ENCODE assay signal across 14 cellular contexts in genomic region chrX:41863343-41864203, GRCh38. TPM values are rescaled to one million over a fixed set of nuclear protein-coding genes. Genes with fewer than 3 reads are reported as not detected.
DNase-seq lines count a peak whose midpoint lies in the region; ATAC-seq and TF ChIP-seq lines count a peak whose summit lies in the region.
"Had no signal": no experiment of that assay in that cellular context is flagged by ENCODE, and none has a peak within 500 bp of the region (broad histone marks: within the 10 kb centered on the region; RNA-seq: fewer than 3 reads in every experiment).

No MANE protein-coding gene starts in this region.

- no peaks in the 10 kb centered on the region for H3K9me2 ChIP-seq in HCT116 (ENCODE audit: insufficient read depth)

- no peaks in the 10 kb centered on the region for H3K4me1 ChIP-seq in HCT116 (ENCODE audit: control insufficient read depth in 1 of 2, insufficient read depth in 2 of 2, low read length in 2 of 2)
- H3K4me1 ChIP-seq in suprapubic skin: peaks cover 4% of the 10 kb centered on the region
- H3K4me1 ChIP-seq: gastroesophageal sphincter, vagina had no signal

- no peaks in the 10 kb centered on the region for H3K9me3 ChIP-seq in HCT116 (ENCODE audit: control insufficient read depth in 1 of 2, insufficient read depth in 1 of 2, low read depth in 1 of 2, low read length in 2 of 2)
- H3K9me3 ChIP-seq in suprapubic skin: no peaks in the 10 kb centered on the region
- H3K9me3 ChIP-seq: gastroesophageal sphincter, vagina had no signal

- TF ChIP-seq RAD21 in HCT116 (IDR thresholded peaks at IDR 0.05; ENCODE audit: low read depth): no peak

- TF ChIP-seq EP300 in suprapubic skin (IDR thresholded peaks at IDR 0.05): no peak

- no TSS peak for BruUV-seq in HCT116 (replicated peaks; lab: Mats Ljungman, UMichigan)

- H3K27me3 ChIP-seq in HCT116 (ENCODE audit: insufficient read depth, low read length) (no peaks in the 10 kb centered on the region), kidney epithelial cell (ENCODE audit: control insufficient read depth, insufficient read depth, low read length) (no peaks in the 10 kb centered on the region), suprapubic skin (no peaks in the 10 kb centered on the region)
- H3K27me3 ChIP-seq: gastroesophageal sphincter, vagina had no signal

- intact Hi-C loops in HCT116 (cut with micrococcal nuclease): no loop called here
- intact Hi-C loops in activated CD8-positive, alpha-beta T cell treated with anti-CD3 and anti-CD28 coated beads for 36 hours (cut with micrococcal nuclease): no loop called here
- intact Hi-C loops in lower leg skin (cut with DNase I; ENCODE audit: low total_unique reads): no loop called here

- DNase-seq in T-helper 1 cell: no peak
- no peak for DNase-seq in HCT116 (ENCODE audit: low read depth, low spot score)
- no peak for DNase-seq in activated CD8-positive, alpha-beta T cell treated with anti-CD3 and anti-CD28 coated beads for 36 hours
- DNase-seq in kidney epithelial cell (ENCODE audit: low read depth): no peak
- no peak for DNase-seq in suprapubic skin (ENCODE audit: low spot score in 2 of 2)
- no peak for DNase-seq in lower leg skin (ENCODE audit: low spot score in 2 of 2)
- no peak for DNase-seq in SK-N-DZ (ENCODE audit: low spot score)
- DNase-seq: KBM-7; PC-9; stimulated activated CD4-positive, alpha-beta T cell treated with anti-CD3 and anti-CD28 coated beads, Interleukin-2, amount 100 ng/mL, for 48 hours had no signal

- TF ChIP-seq POLR2A in HCT116 (IDR thresholded peaks at IDR 0.05; ENCODE audit: borderline replicate concordance, extremely low read depth, insufficient read depth, insufficient read length): no peak
- TF ChIP-seq POLR2A in suprapubic skin (IDR thresholded peaks at IDR 0.05): no peak
- no peak for TF ChIP-seq POLR2A in lower leg skin (IDR thresholded peaks at IDR 0.05)

- RAD21 ChIA-PET in HCT116 (lab: Charles Lee; ENCODE audit: low non-redundant PET in 1 of 2, low total read pairs in 2 of 2, uncharacterized antibody in 2 of 2, unreplicated experiment in 2 of 2): no interaction called here

- H2AFZ ChIP-seq in HCT116 (ENCODE audit: low read depth, low read length, poor library complexity, severe bottlenecking): no peak overlapping the region
- H2AFZ ChIP-seq: PC-9 had no signal

- peaks cover 4% of the 10 kb centered on the region; the same call in 1 of the 2 replicates for H3K79me2 ChIP-seq in HCT116 (ENCODE audit: insufficient read depth, low read length)

- H3K36me3 ChIP-seq in HCT116 (ENCODE audit: control insufficient read depth in 1 of 2, insufficient read depth in 2 of 2, low read length in 2 of 2): no peaks in the 10 kb centered on the region
- no peaks in the 10 kb centered on the region for H3K36me3 ChIP-seq in kidney epithelial cell (ENCODE audit: control insufficient read depth, insufficient read depth, low read length)
- H3K36me3 ChIP-seq in suprapubic skin: no peaks in the 10 kb centered on the region
- H3K36me3 ChIP-seq: gastroesophageal sphincter, vagina had no signal

- 74% methylated on average over 2 of the region's 2 CpGs for WGBS in suprapubic skin
- WGBS in lower leg skin, 2 donors: 76 to 94% methylated on average over 2 of the region's 2 CpGs

- H4K20me1 ChIP-seq in HCT116 (ENCODE audit: insufficient read depth): no peaks in the 10 kb centered on the region

- no peak overlapping the region for H3K4me2 ChIP-seq in HCT116 (ENCODE audit: low read length)
- H3K4me2 ChIP-seq: PC-9 had no signal

- peaks cover 3% of the 10 kb centered on the region for H3K36me3 Mint-ChIP-seq in T-helper 1 cell treated with Interleukin-12 subunit alpha and Interleukin-12 subunit beta and Interleukin-4 antibody, amounts not matched to agents 30 μg/mL and 1 μg/mL, for 36 hours (ENCODE audit: low read depth)
- H3K36me3 Mint-ChIP-seq in activated CD8-positive, alpha-beta T cell treated with anti-CD3 and anti-CD28 coated beads for 36 hours (ENCODE audit: low read depth): peaks cover 8% of the 10 kb centered on the region
- H3K36me3 Mint-ChIP-seq: stimulated activated memory B cell treated with anti-CD40 and anti-IgM and Interleukin-4, amounts not matched to agents 10 μg/mL and 1 μg/mL and 100 μg/mL, for 72 hours had no signal

- no peak overlapping the region for H3K4me3 Mint-ChIP-seq in T-helper 1 cell treated with Interleukin-12 subunit alpha and Interleukin-12 subunit beta and Interleukin-4 antibody, amounts not matched to agents 30 μg/mL and 1 μg/mL, for 36 hours
- H3K4me3 Mint-ChIP-seq in activated CD8-positive, alpha-beta T cell treated with anti-CD3 and anti-CD28 coated beads for 36 hours: no peak overlapping the region
- H3K4me3 Mint-ChIP-seq: stimulated activated memory B cell treated with anti-CD40 and anti-IgM and Interleukin-4, amounts not matched to agents 10 μg/mL and 1 μg/mL and 100 μg/mL, for 72 hours had no signal

- no peaks in the 10 kb centered on the region for H3K27me3 Mint-ChIP-seq in T-helper 1 cell treated with Interleukin-12 subunit alpha and Interleukin-12 subunit beta and Interleukin-4 antibody, amounts not matched to agents 30 μg/mL and 1 μg/mL, for 36 hours (ENCODE audit: low read depth)
- H3K27me3 Mint-ChIP-seq in activated CD8-positive, alpha-beta T cell treated with anti-CD3 and anti-CD28 coated beads for 36 hours: no peaks in the 10 kb centered on the region
- H3K27me3 Mint-ChIP-seq: stimulated activated memory B cell treated with anti-CD40 and anti-IgM and Interleukin-4, amounts not matched to agents 10 μg/mL and 1 μg/mL and 100 μg/mL, for 72 hours had no signal

- CTCF ChIA-PET in HCT116 (lab: Charles Lee): interaction anchor here (0.6 kb wide), 1 partner anchor 94 kb away, joined by 3 read pairs; no protein-coding TSS in a partner anchor
- CTCF ChIA-PET in activated CD8-positive, alpha-beta T cell treated with anti-CD3 and anti-CD28 coated beads for 36 hours (lab: Charles Lee): interaction anchor here (1.4 kb wide), 1 partner anchor 55 kb away, joined by 4 read pairs; no protein-coding TSS in a partner anchor

- H3K4me3 ChIP-seq in HCT116 (replicated peaks in 1 of 2; ENCODE audit: low read depth in 1 of 2, low read length in 2 of 2): no peak overlapping the region
- H3K4me3 ChIP-seq in kidney epithelial cell (ENCODE audit: low read depth, low read length): no peak overlapping the region
- H3K4me3 ChIP-seq in suprapubic skin: no peak overlapping the region
- H3K4me3 ChIP-seq in lower leg skin (ENCODE audit: low read depth, poor library complexity, severe bottlenecking): no peak overlapping the region
- H3K4me3 ChIP-seq: gastroesophageal sphincter, PC-9, vagina had no signal

- H3K9ac ChIP-seq in HCT116 (ENCODE audit: low read length): no peak overlapping the region

- H3K9me3 Mint-ChIP-seq in T-helper 1 cell treated with Interleukin-12 subunit alpha and Interleukin-12 subunit beta and Interleukin-4 antibody, amounts not matched to agents 30 μg/mL and 1 μg/mL, for 36 hours: no peaks in the 10 kb centered on the region
- peaks cover 6% of the 10 kb centered on the region for H3K9me3 Mint-ChIP-seq in activated CD8-positive, alpha-beta T cell treated with anti-CD3 and anti-CD28 coated beads for 36 hours
- H3K9me3 Mint-ChIP-seq: stimulated activated memory B cell treated with anti-CD40 and anti-IgM and Interleukin-4, amounts not matched to agents 10 μg/mL and 1 μg/mL and 100 μg/mL, for 72 hours had no signal

- H3K27ac ChIP-seq in HCT116 (ENCODE audit: low read depth, low read length) (no peak overlapping the region), suprapubic skin (no peak overlapping the region)
- H3K27ac ChIP-seq: gastroesophageal sphincter, PC-9, vagina had no signal

- peaks cover 23% of the 10 kb centered on the region for H3K4me1 Mint-ChIP-seq in T-helper 1 cell treated with Interleukin-12 subunit alpha and Interleukin-12 subunit beta and Interleukin-4 antibody, amounts not matched to agents 30 μg/mL and 1 μg/mL, for 36 hours (ENCODE audit: low read depth)
- peaks cover 54% of the 10 kb centered on the region for H3K4me1 Mint-ChIP-seq in activated CD8-positive, alpha-beta T cell treated with anti-CD3 and anti-CD28 coated beads for 36 hours (ENCODE audit: low read depth)

- peak in 2 of 3 experiments; percentile 20 to 28; a peak in 2 of 6 replicates for TF ChIP-seq CTCF in HCT116 (IDR thresholded peaks at IDR 0.05 in 2 of 3, conservative IDR thresholded peaks at IDR 0.05 in 1 of 3; ENCODE audit: borderline replicate concordance in 1 of 3, insufficient read depth in 1 of 3, low read depth in 2 of 3, low read length in 2 of 3)
- no peak for TF ChIP-seq CTCF in activated CD8-positive, alpha-beta T cell treated with anti-CD3 and anti-CD28 coated beads for 36 hours (IDR thresholded peaks at IDR 0.05)
- peak; percentile 11 for TF ChIP-seq CTCF in kidney epithelial cell (IDR thresholded peaks at IDR 0.05; ENCODE audit: insufficient read depth, low read length, poor library complexity, severe bottlenecking)
- TF ChIP-seq CTCF in suprapubic skin (IDR thresholded peaks at IDR 0.05): no peak
- no peak for TF ChIP-seq CTCF in lower leg skin (IDR thresholded peaks at IDR 0.05)

- POLR2A ChIA-PET in HCT116 (lab: Charles Lee): no interaction called here
- POLR2A ChIA-PET in activated CD8-positive, alpha-beta T cell treated with anti-CD3 and anti-CD28 coated beads for 36 hours (lab: Charles Lee): no interaction called here

- no peak for ATAC-seq in HCT116
- ATAC-seq in activated CD8-positive, alpha-beta T cell treated with anti-CD3 and anti-CD28 coated beads for 36 hours: no peak
- ATAC-seq: gastroesophageal sphincter; stimulated activated memory B cell treated with anti-CD40 and anti-IgM and Interleukin-4, amounts not matched to agents 10 μg/mL and 1 μg/mL and 100 μg/mL, for 72 hours had no signal

- H3K27ac Mint-ChIP-seq in T-helper 1 cell treated with Interleukin-12 subunit alpha and Interleukin-12 subunit beta and Interleukin-4 antibody, amounts not matched to agents 30 μg/mL and 1 μg/mL, for 36 hours: peak overlapping the region; percentile 79
- H3K27ac Mint-ChIP-seq in activated CD8-positive, alpha-beta T cell treated with anti-CD3 and anti-CD28 coated beads for 36 hours: peak overlapping the region; percentile 86
- H3K27ac Mint-ChIP-seq: stimulated activated memory B cell treated with anti-CD40 and anti-IgM and Interleukin-4, amounts not matched to agents 10 μg/mL and 1 μg/mL and 100 μg/mL, for 72 hours had no signal

RNA-seq across cellular contexts. Expression of gene CASK, which starts 59.8 kb away (rescaled TPM):
- total RNA-seq in HCT116 (2021; ENCODE audit: unreplicated experiment): 39.0 TPM
- 26.4 and 27.8 TPM in 2 replicates for polyA plus RNA-seq in HCT116 (2012)
- total RNA-seq in activated CD8-positive, alpha-beta T cell treated with anti-CD3 and anti-CD28 coated beads for 36 hours: 10 to 100 TPM; 18.2 to 20.2 TPM
- total RNA-seq in kidney epithelial cell: 45.5 and 69.1 TPM in 2 replicates
- total RNA-seq in suprapubic skin: 10 to 100 TPM; 19.4 to 28.6 (median 25.3) TPM
- 10 to 100 TPM; 22.7 to 43.2 (median 26.8) TPM for total RNA-seq in lower leg skin
- 20.8 and 37.0 TPM in 2 replicates for polyA plus RNA-seq in SK-N-DZ (2014; cell fraction: cytosol; rRNA removed)
- polyA plus RNA-seq in SK-N-DZ (2014; cell fraction: nucleus; rRNA removed): 16.3 and 30.5 TPM in 2 replicates

Comparison
In these comparisons a context has a peak if more than half of its experiments do, and no peak if none do; other contexts are left out.
1. CTCF ChIP-seq: peak in HCT116 (2 of 3) and kidney epithelial cell (single experiment); none in activated CD8-positive, alpha-beta T cell treated with anti-CD3 and anti-CD28 coated beads for 36 hours (single experiment), suprapubic skin (0 of 2) and lower leg skin (0 of 3).